ENCODE assay signal across 30 cellular contexts in the genomic region with DNA sequence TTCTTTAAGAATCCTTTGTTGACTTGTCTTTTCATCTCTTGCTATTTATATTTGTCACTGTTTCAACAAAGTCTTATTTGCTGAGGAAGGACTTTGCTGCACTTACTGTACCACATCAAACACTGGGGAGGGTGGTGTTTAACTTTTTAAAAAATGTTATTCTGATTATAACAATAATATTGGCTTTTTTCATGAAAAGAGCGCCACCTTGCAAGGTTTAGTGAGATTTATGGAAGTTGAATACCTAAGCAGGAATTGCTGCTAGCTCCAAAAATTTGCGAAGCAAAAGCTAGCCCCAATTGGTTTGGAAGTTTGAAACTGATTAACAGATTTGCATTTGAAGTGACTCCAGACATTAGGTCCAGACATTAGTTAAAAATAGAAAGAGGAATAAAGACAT. TPM values are rescaled to one million over a fixed set of nuclear protein-coding genes. Genes with fewer than 3 reads are reported as not detected.
DNase-seq lines count a peak whose midpoint lies in the region; ATAC-seq, FAIRE-seq and TF ChIP-seq lines count a peak whose summit lies in the region.
"Had no signal": no experiment of that assay in that cellular context is flagged by ENCODE, and none has a peak within 500 bp of the region (broad histone marks: within the 10 kb centered on the region; RNA-seq: fewer than 3 reads in every experiment).

No MANE protein-coding gene starts in this region.

- CTCF ChIA-PET in activated CD4-positive, alpha-beta memory T cell treated with anti-CD3 and anti-CD28 coated beads, Interleukin-2, amount 10 ng/mL, durations not matched to agents 7 days and 5 days (lab: Charles Lee) = no interaction called here

- 12 to 14% methylated on average over 2 of the region's 2 CpGs for WGBS in pancreas, 2 donors

- no peak for FAIRE-seq in pancreas (lab: Jason Lieb, UNC)
- FAIRE-seq: islet of Langerhans had no signal

- peaks cover 2% of the 10 kb centered on the region for H3K9me3 Mint-ChIP-seq in activated CD4-positive, alpha-beta memory T cell treated with anti-CD3 and anti-CD28 coated beads, Interleukin-2, amount 10 ng/mL, durations not matched to agents 7 days and 5 days

- H3K36me3 Mint-ChIP-seq in activated CD4-positive, alpha-beta memory T cell treated with anti-CD3 and anti-CD28 coated beads, Interleukin-2, amount 10 ng/mL, durations not matched to agents 7 days and 5 days (ENCODE audit: low read depth) = peaks cover 16% of the 10 kb centered on the region

- no peak for DNase-seq in dorsolateral prefrontal cortex
- peak; percentile 10 for DNase-seq in retina
- DNase-seq in activated CD4-positive, alpha-beta memory T cell treated with anti-CD3 and anti-CD28 coated beads, Interleukin-2, amount 10 ng/mL, durations not matched to agents 7 days and 5 days = no peak
- DNase-seq in pancreas = no peak
- no peak for DNase-seq in anterior cingulate cortex (lab: John Stamatoyannopoulos, UW)
- DNase-seq: activated CD8-positive, alpha-beta T cell treated with anti-CD3 and anti-CD28 coated beads, Interleukin-2, amount 10 ng/mL, durations not matched to agents 7 days and 5 days; activated T-cell treated with anti-CD3 and anti-CD28 coated beads, Interleukin-2, amount 50 U/mL, for 24 hours; adrenal gland; EL; hypothalamus; Karpas-422; NCI-H1092; NCI-H2029; NCI-H2227 treated with DMSO at 0.1 percent for 48 hours; NCI-H748 treated with DMSO at 0.1 percent for 48 hours; stimulated activated CD4-positive, alpha-beta T cell treated with anti-CD3 and anti-CD28 coated beads, Interleukin-12 subunit alpha, Interleukin-12 subunit beta, amount 100 ng/mL, for 4 hours; stimulated activated CD4-positive, alpha-beta T cell treated with anti-CD3 and anti-CD28 coated beads, Interleukin-4, amount 100 ng/mL, for 4 hours; stimulated activated naive CD8-positive, alpha-beta T cell treated with anti-CD3 and anti-CD28 coated beads, Interleukin-15, Interleukin-2, amounts not matched to agents 100 U/mL and 50 U/mL, for 24 hours; tibial artery had no signal

- H2AFZ ChIP-seq in Loucy (ENCODE audit: low read length) = no peak overlapping the region

- H3K9me3 ChIP-seq in DOHH2 (ENCODE audit: control insufficient read depth, insufficient read depth, low read length) = peaks cover 6% of the 10 kb centered on the region; the same call in 1 of the 2 replicates
- no peaks in the 10 kb centered on the region for H3K9me3 ChIP-seq in Loucy (ENCODE audit: insufficient read depth, low read depth, low read length)
- H3K9me3 ChIP-seq in pancreas = no peaks in the 10 kb centered on the region
- H3K9me3 ChIP-seq: adrenal gland had no signal

- H4K20me1 ChIP-seq in DOHH2 (ENCODE audit: control insufficient read depth, insufficient read depth, low read depth, low read length) (no peaks in the 10 kb centered on the region), Loucy (ENCODE audit: insufficient read depth, low read length, poor library complexity, severe bottlenecking) (no peaks in the 10 kb centered on the region)

- H3K4me3 ChIP-seq in DOHH2 (ENCODE audit: low read length) = no peak overlapping the region
- no peak overlapping the region for H3K4me3 ChIP-seq in Loucy (ENCODE audit: low read length, poor library complexity, severe bottlenecking)
- H3K4me3 ChIP-seq in dorsolateral prefrontal cortex = peak overlapping the region in 30 of 59 donors; percentile 1 to 76 (median 38)
- H3K4me3 ChIP-seq in pancreas = no peak overlapping the region
- H3K4me3 ChIP-seq: adrenal gland, gastroesophageal sphincter, tibial artery had no signal

- peaks cover 20% of the 10 kb centered on the region for H3K4me1 Mint-ChIP-seq in activated CD4-positive, alpha-beta memory T cell treated with anti-CD3 and anti-CD28 coated beads, Interleukin-2, amount 10 ng/mL, durations not matched to agents 7 days and 5 days

- no peak overlapping the region for H3K27ac Mint-ChIP-seq in activated CD4-positive, alpha-beta memory T cell treated with anti-CD3 and anti-CD28 coated beads, Interleukin-2, amount 10 ng/mL, durations not matched to agents 7 days and 5 days
- H3K27ac Mint-ChIP-seq: activated CD8-positive, alpha-beta T cell treated with anti-CD3 and anti-CD28 coated beads, Interleukin-2, amount 10 ng/mL, durations not matched to agents 7 days and 5 days; activated T-cell treated with anti-CD3 and anti-CD28 coated beads, Interleukin-2, amount 50 U/mL, for 24 hours had no signal

- H3K9me2 ChIP-seq in DOHH2 (replicated peaks; ENCODE audit: control insufficient read depth, low read length) = no peaks in the 10 kb centered on the region
- H3K9me2 ChIP-seq in Loucy (replicated peaks; ENCODE audit: low read depth, low read length) = no peaks in the 10 kb centered on the region

- H3K4me1 ChIP-seq in DOHH2 (ENCODE audit: control insufficient read depth, low read length) (no peaks in the 10 kb centered on the region), Loucy (ENCODE audit: insufficient read depth, low read length, poor library complexity, severe bottlenecking) (no peaks in the 10 kb centered on the region), pancreas (peaks cover 0 to 8% (median 3%) of the 10 kb centered on the region in 3 donors)

- H3K9ac ChIP-seq in Loucy (ENCODE audit: low read depth, low read length, poor library complexity, severe bottlenecking) = no peak overlapping the region

- H3K27me3 ChIP-seq in DOHH2 (ENCODE audit: control insufficient read depth, low read length) (no peaks in the 10 kb centered on the region), Loucy (ENCODE audit: insufficient read depth, low read length, poor library complexity, severe bottlenecking) (no peaks in the 10 kb centered on the region), dorsolateral prefrontal cortex (peaks cover 0 to 91% (median 52%) of the 10 kb centered on the region in 45 donors), pancreas (peaks cover 15 to 84% (median 26%) of the 10 kb centered on the region in 4 donors)

- POLR2A ChIA-PET in activated CD4-positive, alpha-beta memory T cell treated with anti-CD3 and anti-CD28 coated beads, Interleukin-2, amount 10 ng/mL, durations not matched to agents 7 days and 5 days (lab: Charles Lee) = no interaction called here

- no peak for ATAC-seq in pancreas
- ATAC-seq: activated CD4-positive, CD25-positive, alpha-beta regulatory T cell treated with anti-CD3 and anti-CD28 coated beads, Interleukin-2, amount 50 U/mL, for 24 hours; activated CD8-positive, alpha-beta T cell treated with anti-CD3 and anti-CD28 coated beads, Interleukin-2, amount 10 ng/mL, durations not matched to agents 7 days and 5 days; esophagus mucosa; gastroesophageal sphincter; Right ventricle myocardium inferior; stimulated activated naive CD8-positive, alpha-beta T cell treated with anti-CD3 and anti-CD28 coated beads, Interleukin-15, Interleukin-2, amounts not matched to agents 100 U/mL and 50 U/mL, for 24 hours had no signal

- H3F3A ChIP-seq in DOHH2 (ENCODE audit: control insufficient read depth, insufficient read depth) = no peaks in the 10 kb centered on the region
- H3F3A ChIP-seq in Loucy (ENCODE audit: low read depth) = no peaks in the 10 kb centered on the region

- H3K36me3 ChIP-seq in DOHH2 (ENCODE audit: control insufficient read depth, low read length) = no peaks in the 10 kb centered on the region
- no peaks in the 10 kb centered on the region for H3K36me3 ChIP-seq in Loucy (ENCODE audit: insufficient read depth, low read length)
- H3K36me3 ChIP-seq in pancreas = no peaks in the 10 kb centered on the region
- H3K36me3 ChIP-seq: adrenal gland, gastroesophageal sphincter, neutrophil, tibial artery had no signal

- no peak overlapping the region for H3K4me3 Mint-ChIP-seq in activated CD4-positive, alpha-beta memory T cell treated with anti-CD3 and anti-CD28 coated beads, Interleukin-2, amount 10 ng/mL, durations not matched to agents 7 days and 5 days
- H3K4me3 Mint-ChIP-seq: activated CD8-positive, alpha-beta T cell treated with anti-CD3 and anti-CD28 coated beads, Interleukin-2, amount 10 ng/mL, durations not matched to agents 7 days and 5 days; activated T-cell treated with anti-CD3 and anti-CD28 coated beads, Interleukin-2, amount 50 U/mL, for 24 hours had no signal

- no peaks in the 10 kb centered on the region for H3K79me2 ChIP-seq in DOHH2 (ENCODE audit: control insufficient read depth, low read length)
- no peaks in the 10 kb centered on the region for H3K79me2 ChIP-seq in Loucy (ENCODE audit: insufficient read depth, low read length)

- H3K4me2 ChIP-seq in DOHH2 (ENCODE audit: low read length) (no peak overlapping the region), Loucy (ENCODE audit: low read depth, low read length, poor library complexity, severe bottlenecking) (no peak overlapping the region)

- H3K27ac ChIP-seq in DOHH2 (ENCODE audit: low read depth, low read length) (no peak overlapping the region), dorsolateral prefrontal cortex (peak overlapping the region in 31 of 59 donors; percentile 1 to 99 (median 54)), pancreas (no peak overlapping the region)
- H3K27ac ChIP-seq: adrenal gland, gastroesophageal sphincter, neutrophil, tibial artery had no signal

- intact Hi-C loops in dorsolateral prefrontal cortex (cut with DNase I) (loop anchor here in 1 of 2 donors (2.0 kb wide), 1 partner anchor 23 kb away; no protein-coding TSS in a partner anchor), pancreas (cut with DNase I) (loop anchor here in 1 of 3 donors (10.0 kb wide), 1 partner anchor 51 kb away; no protein-coding TSS in a partner anchor)

- TF ChIP-seq CTCF in DOHH2 (IDR thresholded peaks at IDR 0.05; ENCODE audit: low read depth, low read length, poor library complexity, severe bottlenecking) = peak; percentile 18
- peak; percentile 43 for TF ChIP-seq CTCF in Loucy (conservative IDR thresholded peaks at IDR 0.05; ENCODE audit: low read length)
- TF ChIP-seq CTCF in dorsolateral prefrontal cortex (IDR thresholded peaks at IDR 0.05 in 54 of 56, conservative IDR thresholded peaks at IDR 0.05 in 2 of 56; ENCODE audit: low read depth in 1 of 56, partially characterized antibody in 56 of 56) = peak in 4 of 56 donors; percentile 11 to 16 (median 14)
- TF ChIP-seq CTCF in pancreas (IDR thresholded peaks at IDR 0.05) = no peak

- peaks cover 72% of the 10 kb centered on the region for H3K27me3 Mint-ChIP-seq in activated CD4-positive, alpha-beta memory T cell treated with anti-CD3 and anti-CD28 coated beads, Interleukin-2, amount 10 ng/mL, durations not matched to agents 7 days and 5 days

RNA-seq across cellular contexts. Expression of gene ZIC1, which starts 6.7 kb away (rescaled TPM):
- total RNA-seq in dorsolateral prefrontal cortex (100 to 1,000 TPM in 1 of 120 experiments, 10 to 100 TPM in 119; 17.4 to 211 (median 34.4) TPM), pancreas (not detected)
- total RNA-seq in activated CD4-positive, alpha-beta memory T cell treated with anti-CD3 and anti-CD28 coated beads, Interleukin-2, amount 10 ng/mL, durations not matched to agents 7 days and 5 days = not detected
- not detected for polyA plus RNA-seq in pancreas
- total RNA-seq: activated CD8-positive, alpha-beta T cell treated with anti-CD3 and anti-CD28 coated beads, Interleukin-2, amount 10 ng/mL, durations not matched to agents 7 days and 5 days; cardiac septum; liver; renal cortical epithelial cell; Right ventricle myocardium inferior had no signal

RNA-seq across cellular contexts. Expression of gene ZIC4, which starts 9.5 kb away (rescaled TPM):
- total RNA-seq in dorsolateral prefrontal cortex (10 to 100 TPM in 8 of 120 experiments, 1 to 10 TPM in 112; 1.5 to 13.5 (median 4.8) TPM), pancreas (not detected)
- not detected for total RNA-seq in activated CD4-positive, alpha-beta memory T cell treated with anti-CD3 and anti-CD28 coated beads, Interleukin-2, amount 10 ng/mL, durations not matched to agents 7 days and 5 days
- polyA plus RNA-seq in pancreas = not detected
- total RNA-seq: activated CD8-positive, alpha-beta T cell treated with anti-CD3 and anti-CD28 coated beads, Interleukin-2, amount 10 ng/mL, durations not matched to agents 7 days and 5 days; adrenal gland; cardiac septum; esophagus mucosa; liver; renal cortical epithelial cell; Right ventricle myocardium inferior had no signal

Comparison
In these comparisons a context has a peak if more than half of its experiments do, and no peak if none do; other contexts are left out.
1. H3K27ac ChIP-seq: peak in dorsolateral prefrontal cortex (31 of 59); none in DOHH2 (single experiment) and pancreas (0 of 4).
2. H3K4me3 ChIP-seq: peak in dorsolateral prefrontal cortex (30 of 59); none in DOHH2 (single experiment), Loucy (single experiment) and pancreas (0 of 4).
3. CTCF ChIP-seq: peak in DOHH2 (single experiment) and Loucy (single experiment); none in pancreas (0 of 4).
4. RNA of gene ZIC1, which starts 6.7 kb away (total RNA-seq): 17.4 to 211 TPM in dorsolateral prefrontal cortex; not detected in activated CD4-positive, alpha-beta memory T cell treated with anti-CD3 and anti-CD28 coated beads, Interleukin-2, amount 10 ng/mL, durations not matched to agents 7 days and 5 days and not detected in pancreas; every median in the first group is over 10 times any median in the second.